ENCODE assay signal across 13 cellular contexts in genomic region chr6:22664968-22665367, GRCh38.
"Had no signal": no experiment of that assay in that cellular context is flagged by ENCODE, and none has a peak within 500 bp of the region (broad histone marks: within the 10 kb centered on the region; RNA-seq: fewer than 3 reads in every experiment).

No MANE protein-coding gene starts in this region.

- H3K9me3 ChIP-seq: left lung, mucosa of descending colon, neutrophil had no signal

- H3K4me1 ChIP-seq: left lung had no signal

- DNase-seq: activated CD4-positive, alpha-beta T cell treated with anti-CD3 and anti-CD28 coated beads, Interleukin-2, amount 50 U/mL, for 1 hour; aorta; effector memory CD4-positive, alpha-beta T cell; islet precursor cell; left lung; mucosa of descending colon; naive thymus-derived CD4-positive, alpha-beta T cell; retina; stimulated activated CD4-positive, alpha-beta T cell treated with anti-CD3 and anti-CD28 coated beads, Interleukin-12 subunit alpha, Interleukin-12 subunit beta, amount 100 ng/mL, for 4 hours; stimulated activated CD4-positive, alpha-beta T cell treated with anti-CD3 and anti-CD28 coated beads, Interleukin-2, amount 100 ng/mL, for 24 hours had no signal

- ATAC-seq: activated CD4-positive, CD25-positive, alpha-beta regulatory T cell treated with anti-CD3 and anti-CD28 coated beads, Interleukin-2, amount 50 U/mL, for 24 hours; left lung; mucosa of descending colon; naive thymus-derived CD4-positive, alpha-beta T cell; stimulated activated effector memory CD8-positive, alpha-beta T cell treated with anti-CD3 and anti-CD28 coated beads, Interleukin-12 subunit alpha, Interleukin-12 subunit beta, amount 100 ng/mL, for 72 hours had no signal

- H3K4me3 ChIP-seq: left lung, mucosa of descending colon had no signal

- H3K27me3 ChIP-seq: left lung, neutrophil had no signal

- H3K36me3 ChIP-seq: left lung, neutrophil had no signal

- H3K27ac ChIP-seq: left lung, neutrophil had no signal
